In the genomic region with DNA sequence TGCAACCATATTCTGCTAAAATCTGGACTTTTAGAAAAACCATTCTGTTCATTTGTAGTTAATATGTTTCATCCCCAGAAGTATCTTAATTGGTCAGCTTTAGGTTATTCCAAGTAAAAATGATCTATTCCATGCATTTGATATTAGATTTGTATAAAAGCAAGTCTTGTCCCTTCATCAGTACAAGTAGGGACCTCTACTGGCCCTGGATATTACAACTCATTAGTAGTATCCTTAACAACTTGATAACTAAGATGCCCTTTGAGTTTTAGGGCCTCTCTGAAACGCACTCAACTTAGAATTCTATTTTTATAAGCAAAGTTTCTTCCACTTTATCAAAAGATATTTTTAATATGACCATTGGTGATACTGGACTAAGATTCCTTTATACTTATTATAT, we compare ENCODE assay signal across 22 cellular contexts. TPM values are rescaled to one million over a fixed set of nuclear protein-coding genes. Genes with fewer than 3 reads are reported as not detected.
A peak's percentile ranks its signal among the peaks of the same experiment; 100 is the strongest.
DNase-seq lines count a peak whose midpoint lies in the region; ATAC-seq and TF ChIP-seq lines count a peak whose summit lies in the region.
"Had no signal": no experiment of that assay in that cellular context is flagged by ENCODE, and none has a peak within 500 bp of the region (broad histone marks: within the 10 kb centered on the region; RNA-seq: fewer than 3 reads in every experiment).

No MANE protein-coding gene starts in this region.

- no peak overlapping the region for H3K27ac Mint-ChIP-seq in MCF 10A (ENCODE audit: low read depth, unreplicated experiment)
- H3K27ac Mint-ChIP-seq in stimulated activated effector memory CD8-positive, alpha-beta T cell treated with anti-CD3 and anti-CD28 coated beads, Interleukin-12 subunit alpha, Interleukin-12 subunit beta, amount 100 ng/mL, for 72 hours = peak overlapping the region; percentile 54
- H3K27ac Mint-ChIP-seq in activated T-helper 1 cell treated with anti-CD3 and anti-CD28 coated beads, Interleukin-12 subunit alpha, Interleukin-12 subunit beta, Interleukin-2, Interleukin-4 antibody, amounts not matched to agents 30 ng/mL and 10 ng/mL and 1 ng/mL, durations not matched to agents 14 hours and 24 hours and 36 hours = no peak overlapping the region

- peaks cover 88% of the 10 kb centered on the region for H3K36me3 Mint-ChIP-seq in MCF 10A (ENCODE audit: insufficient read depth, unreplicated experiment)
- H3K36me3 Mint-ChIP-seq in stimulated activated effector memory CD8-positive, alpha-beta T cell treated with anti-CD3 and anti-CD28 coated beads, Interleukin-12 subunit alpha, Interleukin-12 subunit beta, amount 100 ng/mL, for 72 hours = peaks cover 99% of the 10 kb centered on the region
- peaks cover 30% of the 10 kb centered on the region for H3K36me3 Mint-ChIP-seq in activated T-helper 1 cell treated with anti-CD3 and anti-CD28 coated beads, Interleukin-12 subunit alpha, Interleukin-12 subunit beta, Interleukin-2, Interleukin-4 antibody, amounts not matched to agents 30 ng/mL and 10 ng/mL and 1 ng/mL, durations not matched to agents 14 hours and 24 hours and 36 hours (ENCODE audit: low read depth)

- no peaks in the 10 kb centered on the region for H4K20me1 ChIP-seq in mammary epithelial cell (ENCODE audit: insufficient read depth, low read length)
- H4K20me1 ChIP-seq in SK-N-SH (ENCODE audit: insufficient read depth) = no peaks in the 10 kb centered on the region

- ATAC-seq in stimulated activated effector memory CD8-positive, alpha-beta T cell treated with anti-CD3 and anti-CD28 coated beads, Interleukin-12 subunit alpha, Interleukin-12 subunit beta, amount 100 ng/mL, for 72 hours = no peak
- ATAC-seq in HG03439 (IDR thresholded peaks at IDR 0.05; ENCODE audit: unreplicated experiment) (no peak), GM18519 (IDR thresholded peaks at IDR 0.05; ENCODE audit: low FRiP score, unreplicated experiment) (no peak)
- ATAC-seq: naive thymus-derived CD4-positive, alpha-beta T cell; psoas muscle; stimulated activated naive CD8-positive, alpha-beta T cell treated with anti-CD3 and anti-CD28 coated beads, Interleukin-15, amount 100 ng/mL, for 72 hours had no signal

- CTCF ChIA-PET in mammary epithelial cell (lab: Charles Lee; ENCODE audit: low non-redundant PET) = interaction anchor here (0.7 kb wide), 1 partner anchor 339 kb away, joined by 8 read pairs; no protein-coding TSS in a partner anchor
- CTCF ChIA-PET in MCF 10A (lab: Yijun Ruan, JAX) = interaction anchor here (0.6 to 1.8 kb wide), 4 partner anchors 10 to 23 kb away, joined by 3 to 7 read pairs (median 4); no protein-coding TSS in a partner anchor
- CTCF ChIA-PET in SK-N-SH (lab: Yijun Ruan, JAX) = interaction anchor here (1.6 kb wide), 1 partner anchor 21 kb away, joined by 5 read pairs; no protein-coding TSS in a partner anchor

- DNase-seq in mammary epithelial cell (no peak), MCF 10A (ENCODE audit: unreplicated experiment) (no peak), SK-N-SH (no peak), erythroblast (lab: John Stamatoyannopoulos, UW) (peak; percentile 10 to 23)
- DNase-seq in stimulated activated effector memory CD8-positive, alpha-beta T cell treated with anti-CD3 and anti-CD28 coated beads, Interleukin-12 subunit alpha, Interleukin-12 subunit beta, amount 100 ng/mL, for 72 hours (ENCODE audit: low spot score in 2 of 2) = no peak
- DNase-seq in activated T-helper 1 cell treated with anti-CD3 and anti-CD28 coated beads, Interleukin-12 subunit alpha, Interleukin-12 subunit beta, Interleukin-2, Interleukin-4 antibody, amounts not matched to agents 30 ng/mL and 10 ng/mL and 1 ng/mL, durations not matched to agents 14 hours and 24 hours and 36 hours (ENCODE audit: low spot score) = no peak
- DNase-seq: ACHN; activated CD4-positive, CD25-positive, alpha-beta regulatory T cell; activated CD8-positive, alpha-beta memory T cell treated with anti-CD3 and anti-CD28 coated beads, Interleukin-2, amount 10 ng/mL, durations not matched to agents 7 days and 5 days; activated naive CD4-positive, alpha-beta T cell treated with Interleukin-2 at 50 U/mL for 16 hours; dorsolateral prefrontal cortex; GF-D8; naive thymus-derived CD4-positive, alpha-beta T cell; NCI-H146; NCI-H524 treated with DMSO at 0.1 percent for 48 hours; psoas muscle; stimulated activated naive CD8-positive, alpha-beta T cell treated with anti-CD3 and anti-CD28 coated beads, Interleukin-15, amount 100 ng/mL, for 72 hours; T-helper 1 cell had no signal

- 100% methylated on average over 1 of the region's 1 CpG for WGBS in mammary epithelial cell (ENCODE audit: low coverage, missing lambda C conversion rate)
- 97% methylated on average over 1 of the region's 1 CpG for WGBS in SK-N-SH (ENCODE audit: low lambda C conversion rate)

- H3K4me2 ChIP-seq in mammary epithelial cell (ENCODE audit: insufficient read depth, low read depth, low read length) = no peak overlapping the region
- no peak overlapping the region for H3K4me2 ChIP-seq in SK-N-SH
- H3K4me2 ChIP-seq: KMS-11 had no signal

- H3K9me2 ChIP-seq in SK-N-SH = no peaks in the 10 kb centered on the region

- H3K9ac ChIP-seq in mammary epithelial cell (ENCODE audit: insufficient read depth, low read length) (no peak overlapping the region), SK-N-SH (no peak overlapping the region)
- H3K9ac ChIP-seq: KMS-11 had no signal

- TF ChIP-seq CTCF in mammary epithelial cell (conservative IDR thresholded peaks at IDR 0.05 in 1 of 2, IDR thresholded peaks at IDR 0.05 in 1 of 2; ENCODE audit: extremely low read depth in 1 of 2, insufficient read depth in 1 of 2, low read depth in 1 of 2, low read length in 2 of 2) = peak; percentile 9 to 11
- no peak for TF ChIP-seq CTCF in MCF 10A (IDR thresholded peaks at IDR 0.05; ENCODE audit: unreplicated experiment)
- 0 out of 2 replicates have a peak, but pooled peaks have one; percentile 28 for TF ChIP-seq CTCF in SK-N-SH (IDR thresholded peaks at IDR 0.05)

- no peaks in the 10 kb centered on the region for H3K9me3 ChIP-seq in mammary epithelial cell (replicated peaks; ENCODE audit: insufficient read depth, low read length)
- H3K9me3 ChIP-seq in SK-N-SH = no peaks in the 10 kb centered on the region
- H3K9me3 ChIP-seq: psoas muscle had no signal

- no peak overlapping the region for H3K4me3 Mint-ChIP-seq in MCF 10A (ENCODE audit: unreplicated experiment)
- no peak overlapping the region for H3K4me3 Mint-ChIP-seq in stimulated activated effector memory CD8-positive, alpha-beta T cell treated with anti-CD3 and anti-CD28 coated beads, Interleukin-12 subunit alpha, Interleukin-12 subunit beta, amount 100 ng/mL, for 72 hours
- no peak overlapping the region for H3K4me3 Mint-ChIP-seq in activated T-helper 1 cell treated with anti-CD3 and anti-CD28 coated beads, Interleukin-12 subunit alpha, Interleukin-12 subunit beta, Interleukin-2, Interleukin-4 antibody, amounts not matched to agents 30 ng/mL and 10 ng/mL and 1 ng/mL, durations not matched to agents 14 hours and 24 hours and 36 hours
- H3K4me3 Mint-ChIP-seq: activated CD8-positive, alpha-beta memory T cell treated with anti-CD3 and anti-CD28 coated beads, Interleukin-2, amount 10 ng/mL, durations not matched to agents 7 days and 5 days; naive thymus-derived CD4-positive, alpha-beta T cell; stimulated activated naive CD8-positive, alpha-beta T cell treated with anti-CD3 and anti-CD28 coated beads, Interleukin-15, amount 100 ng/mL, for 72 hours had no signal

- H3K79me2 ChIP-seq in mammary epithelial cell (ENCODE audit: insufficient read depth, low read length) = peaks cover 30% of the 10 kb centered on the region
- peaks cover 12% of the 10 kb centered on the region; the same call in 1 of the 2 replicates for H3K79me2 ChIP-seq in SK-N-SH (ENCODE audit: insufficient read depth)

- H3K27ac ChIP-seq in mammary epithelial cell (ENCODE audit: insufficient read depth, low read depth, low read length) = no peak overlapping the region
- H3K27ac ChIP-seq in SK-N-SH (ENCODE audit: low read depth in 2 of 2, low read length in 1 of 2) = no peak overlapping the region
- H3K27ac ChIP-seq: dorsolateral prefrontal cortex, HL-60, KMS-11, psoas muscle had no signal

- in situ Hi-C loops in mammary epithelial cell (cut with MboI; ENCODE audit: low sequenced_read_pairs in 2 of 2) = no loop called here

- H3K27me3 Mint-ChIP-seq in MCF 10A (ENCODE audit: insufficient read depth, unreplicated experiment) = no peaks in the 10 kb centered on the region
- no peaks in the 10 kb centered on the region for H3K27me3 Mint-ChIP-seq in activated T-helper 1 cell treated with anti-CD3 and anti-CD28 coated beads, Interleukin-12 subunit alpha, Interleukin-12 subunit beta, Interleukin-2, Interleukin-4 antibody, amounts not matched to agents 30 ng/mL and 10 ng/mL and 1 ng/mL, durations not matched to agents 14 hours and 24 hours and 36 hours (ENCODE audit: insufficient read depth)
- H3K27me3 Mint-ChIP-seq: activated CD8-positive, alpha-beta memory T cell treated with anti-CD3 and anti-CD28 coated beads, Interleukin-2, amount 10 ng/mL, durations not matched to agents 7 days and 5 days; naive thymus-derived CD4-positive, alpha-beta T cell; stimulated activated naive CD8-positive, alpha-beta T cell treated with anti-CD3 and anti-CD28 coated beads, Interleukin-15, amount 100 ng/mL, for 72 hours had no signal

- POLR2A ChIA-PET in MCF 10A (lab: Yijun Ruan, JAX) = interaction anchor here (0.6 to 1.5 kb wide), 4 partner anchors 9 to 257 kb away, joined by 3 to 8 read pairs (median 4); a partner anchor contains a TSS
- POLR2A ChIA-PET in SK-N-SH (lab: Yijun Ruan, JAX) = no interaction called here

- no peak for TF ChIP-seq EP300 in SK-N-SH (IDR thresholded peaks at IDR 0.05; ENCODE audit: borderline replicate concordance in 1 of 2, low read depth in 1 of 2, low read length in 1 of 2)

- no peaks in the 10 kb centered on the region for H3K4me1 ChIP-seq in mammary epithelial cell (ENCODE audit: insufficient read depth, low read length)
- H3K4me1 ChIP-seq in SK-N-SH (ENCODE audit: control insufficient read depth in 1 of 2, insufficient read depth in 2 of 2, low read depth in 1 of 2, low read length in 1 of 2) = no peaks in the 10 kb centered on the region
- H3K4me1 ChIP-seq: psoas muscle had no signal

- peaks cover 14% of the 10 kb centered on the region for H3F3A ChIP-seq in SK-N-SH (replicated peaks; ENCODE audit: insufficient read depth)

- no peaks in the 10 kb centered on the region for H3K4me1 Mint-ChIP-seq in MCF 10A (ENCODE audit: insufficient read depth, unreplicated experiment)
- H3K4me1 Mint-ChIP-seq in stimulated activated effector memory CD8-positive, alpha-beta T cell treated with anti-CD3 and anti-CD28 coated beads, Interleukin-12 subunit alpha, Interleukin-12 subunit beta, amount 100 ng/mL, for 72 hours = peaks cover 6% of the 10 kb centered on the region
- H3K4me1 Mint-ChIP-seq in activated T-helper 1 cell treated with anti-CD3 and anti-CD28 coated beads, Interleukin-12 subunit alpha, Interleukin-12 subunit beta, Interleukin-2, Interleukin-4 antibody, amounts not matched to agents 30 ng/mL and 10 ng/mL and 1 ng/mL, durations not matched to agents 14 hours and 24 hours and 36 hours (ENCODE audit: low read depth) = peaks cover 10% of the 10 kb centered on the region

- H3K36me3 ChIP-seq in mammary epithelial cell (ENCODE audit: insufficient read depth, low read length) = peaks cover 36% of the 10 kb centered on the region
- peaks cover 51 to 71% of the 10 kb centered on the region in 2 experiments for H3K36me3 ChIP-seq in SK-N-SH (replicated peaks in 1 of 2; ENCODE audit: control insufficient read depth in 1 of 2, insufficient read depth in 2 of 2, low read length in 1 of 2)

- no peaks in the 10 kb centered on the region for H3K27me3 ChIP-seq in mammary epithelial cell (ENCODE audit: insufficient read depth, low read length)
- no peaks in the 10 kb centered on the region for H3K27me3 ChIP-seq in SK-N-SH (ENCODE audit: insufficient read depth)
- H3K27me3 ChIP-seq: dorsolateral prefrontal cortex had no signal

- dilution Hi-C loops in mammary epithelial cell (cut with HindIII; ENCODE audit: low sequenced_read_pairs) = no loop called here

- no peaks in the 10 kb centered on the region for H3K9me3 Mint-ChIP-seq in MCF 10A (ENCODE audit: unreplicated experiment)
- H3K9me3 Mint-ChIP-seq in stimulated activated effector memory CD8-positive, alpha-beta T cell treated with anti-CD3 and anti-CD28 coated beads, Interleukin-12 subunit alpha, Interleukin-12 subunit beta, amount 100 ng/mL, for 72 hours = no peaks in the 10 kb centered on the region
- no peaks in the 10 kb centered on the region for H3K9me3 Mint-ChIP-seq in activated T-helper 1 cell treated with anti-CD3 and anti-CD28 coated beads, Interleukin-12 subunit alpha, Interleukin-12 subunit beta, Interleukin-2, Interleukin-4 antibody, amounts not matched to agents 30 ng/mL and 10 ng/mL and 1 ng/mL, durations not matched to agents 14 hours and 24 hours and 36 hours
- H3K9me3 Mint-ChIP-seq: naive thymus-derived CD4-positive, alpha-beta T cell; stimulated activated naive CD8-positive, alpha-beta T cell treated with anti-CD3 and anti-CD28 coated beads, Interleukin-15, amount 100 ng/mL, for 72 hours had no signal

- intact Hi-C loops in mammary epithelial cell (cut with micrococcal nuclease) = no loop called here
- intact Hi-C loops in MCF 10A (cut with micrococcal nuclease) = no loop called here
- intact Hi-C loops in activated T-helper 1 cell treated with anti-CD3 and anti-CD28 coated beads, Interleukin-12 subunit alpha, Interleukin-12 subunit beta, Interleukin-2, Interleukin-4 antibody, amounts not matched to agents 30 ng/mL and 10 ng/mL and 1 ng/mL, durations not matched to agents 14 hours and 24 hours and 36 hours (cut with micrococcal nuclease) = no loop called here

- H3K4me3 ChIP-seq in mammary epithelial cell (replicated peaks in 1 of 3; ENCODE audit: insufficient read depth in 1 of 3, low read depth in 2 of 3, low read length in 3 of 3) (no peak overlapping the region), SK-N-SH (ENCODE audit: low read depth in 2 of 2, low read length in 1 of 2) (no peak overlapping the region)
- H3K4me3 ChIP-seq: dorsolateral prefrontal cortex, psoas muscle had no signal

- no peak for TF ChIP-seq RAD21 in SK-N-SH (IDR thresholded peaks at IDR 0.05; ENCODE audit: low read length)

- no peak for TF ChIP-seq POLR2A in erythroblast (IDR thresholded peaks at IDR 0.05; ENCODE audit: low read length)

- H2AFZ ChIP-seq in mammary epithelial cell (ENCODE audit: low read depth, low read length) (no peak overlapping the region), SK-N-SH (ENCODE audit: low read depth) (no peak overlapping the region)

- BruUV-seq in mammary epithelial cell (replicated peaks; lab: Mats Ljungman, UMichigan) (no TSS peak), MCF 10A (replicated peaks; lab: Mats Ljungman, UMichigan) (no TSS peak)

RNA-seq across cellular contexts. Expression of a gene that starts 25.3 kb away (rescaled TPM):
- 100 to 1,000 TPM; 111 to 125 TPM for total RNA-seq in mammary epithelial cell
- 333 TPM for polyA plus RNA-seq in mammary epithelial cell
- polyA minus RNA-seq in mammary epithelial cell = 632 TPM
- total RNA-seq in MCF 10A (2022) = 71.1 and 80.7 TPM in 2 replicates
- 143 and 247 TPM in 2 replicates for polyA plus RNA-seq in SK-N-SH (2012; rRNA removed)
- 180 and 198 TPM in 2 replicates for polyA plus RNA-seq in SK-N-SH (2012; cell fraction: cytosol; rRNA removed)
- 37.8 and 70.8 TPM in 2 replicates for polyA plus RNA-seq in SK-N-SH (2012; cell fraction: nucleus; rRNA removed)
- total RNA-seq in activated T-helper 1 cell treated with anti-CD3 and anti-CD28 coated beads, Interleukin-12 subunit alpha, Interleukin-12 subunit beta, Interleukin-2, Interleukin-4 antibody, amounts not matched to agents 30 ng/mL and 10 ng/mL and 1 ng/mL, durations not matched to agents 14 hours and 24 hours and 36 hours = 139 and 140 TPM in 2 replicates

RNA-seq across cellular contexts. Expression of a gene that starts 31.3 kb away (rescaled TPM):
- total RNA-seq in mammary epithelial cell (100 to 1,000 TPM in 1 of 2 donors, 10 to 100 TPM in 1; 76.6 to 140 TPM), MCF 10A (2022) (112 and 117 TPM in 2 replicates)
- polyA plus RNA-seq in mammary epithelial cell (133 TPM), SK-N-SH (2012; rRNA removed) (67.0 and 72.7 TPM in 2 replicates)
- 67.7 TPM for polyA minus RNA-seq in mammary epithelial cell
- 83.0 and 110 TPM in 2 replicates for polyA plus RNA-seq in SK-N-SH (2012; cell fraction: cytosol; rRNA removed)
- polyA plus RNA-seq in SK-N-SH (2012; cell fraction: nucleus; rRNA removed) = 35.4 and 70.9 TPM in 2 replicates
- total RNA-seq in activated T-helper 1 cell treated with anti-CD3 and anti-CD28 coated beads, Interleukin-12 subunit alpha, Interleukin-12 subunit beta, Interleukin-2, Interleukin-4 antibody, amounts not matched to agents 30 ng/mL and 10 ng/mL and 1 ng/mL, durations not matched to agents 14 hours and 24 hours and 36 hours = 122 TPM in 2 replicates

RNA-seq across cellular contexts. Expression of a gene that starts 31.6 kb away (rescaled TPM):
- 100 to 1,000 TPM in 1 of 2 donors, 10 to 100 TPM in 1; 95.2 to 140 TPM for total RNA-seq in mammary epithelial cell
- polyA plus RNA-seq in mammary epithelial cell = 50.5 TPM
- polyA minus RNA-seq in mammary epithelial cell = 24.3 TPM
- total RNA-seq in MCF 10A (2022) = 227 and 308 TPM in 2 replicates
- polyA plus RNA-seq in SK-N-SH (2012; rRNA removed) = 61.7 and 77.4 TPM in 2 replicates
- 60.7 and 61.4 TPM in 2 replicates for polyA plus RNA-seq in SK-N-SH (2012; cell fraction: cytosol; rRNA removed)
- polyA plus RNA-seq in SK-N-SH (2012; cell fraction: nucleus; rRNA removed) = 77.7 and 128 TPM in 2 replicates
- 96.0 and 102 TPM in 2 replicates for total RNA-seq in activated T-helper 1 cell treated with anti-CD3 and anti-CD28 coated beads, Interleukin-12 subunit alpha, Interleukin-12 subunit beta, Interleukin-2, Interleukin-4 antibody, amounts not matched to agents 30 ng/mL and 10 ng/mL and 1 ng/mL, durations not matched to agents 14 hours and 24 hours and 36 hours

Comparison
In these comparisons a context has a peak if more than half of its experiments do, and no peak if none do; other contexts are left out.
1. DNase-seq: peak in erythroblast (2 of 2); none in mammary epithelial cell (single experiment), MCF 10A (single experiment), SK-N-SH (single experiment), stimulated activated effector memory CD8-positive, alpha-beta T cell treated with anti-CD3 and anti-CD28 coated beads, Interleukin-12 subunit alpha, Interleukin-12 subunit beta, amount 100 ng/mL, for 72 hours (0 of 2) and activated T-helper 1 cell treated with anti-CD3 and anti-CD28 coated beads, Interleukin-12 subunit alpha, Interleukin-12 subunit beta, Interleukin-2, Interleukin-4 antibody, amounts not matched to agents 30 ng/mL and 10 ng/mL and 1 ng/mL, durations not matched to agents 14 hours and 24 hours and 36 hours (single experiment).